In the genomic region with DNA sequence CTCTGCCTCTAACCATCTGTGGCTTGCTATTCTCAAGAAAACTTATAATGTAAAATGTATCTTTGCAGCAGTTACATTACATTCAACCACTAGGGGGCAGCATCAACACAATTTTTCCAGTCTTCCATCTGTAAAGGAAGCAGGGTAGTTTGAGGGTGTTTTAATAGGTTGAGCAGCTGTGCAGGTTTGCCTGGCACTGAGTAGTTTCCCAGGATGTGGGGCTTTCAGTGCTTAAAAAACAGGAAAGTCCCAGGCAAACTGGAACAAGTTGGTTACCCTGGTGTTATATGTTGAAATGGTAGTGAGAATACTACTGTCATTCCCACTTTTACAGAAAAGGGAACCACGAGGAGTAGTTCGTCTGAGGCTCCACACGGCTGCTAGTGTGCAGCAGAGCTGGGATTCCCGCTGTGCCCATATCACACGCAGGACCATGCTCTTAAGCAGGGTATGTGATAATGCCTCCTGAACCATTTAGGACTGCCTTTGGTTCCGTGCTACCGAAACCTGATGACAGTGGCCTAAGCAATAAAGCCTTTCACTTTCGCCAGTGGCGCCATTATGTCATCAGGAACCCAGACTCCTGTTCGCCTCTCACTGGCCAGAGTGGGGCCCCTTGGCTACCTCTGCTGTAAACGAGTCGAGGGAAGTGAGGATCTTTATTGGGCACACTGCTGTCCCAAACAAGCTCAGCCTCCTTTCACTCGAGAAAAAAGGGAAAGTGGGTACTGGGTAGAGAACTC, we compare ENCODE assay signal across 8 cellular contexts.
A peak's percentile ranks its signal among the peaks of the same experiment; 100 is the strongest.
DNase-seq lines count a peak whose midpoint lies in the region; ATAC-seq and TF ChIP-seq lines count a peak whose summit lies in the region.

No MANE protein-coding gene starts in this region.

- H3K9me3 Mint-ChIP-seq in activated CD4-positive, alpha-beta memory T cell treated with anti-CD3 and anti-CD28 coated beads for 36 hours: no peaks in the 10 kb centered on the region
- H3K9me3 Mint-ChIP-seq in nephron: peaks cover 17% of the 10 kb centered on the region

- no peak overlapping the region for H3K27ac ChIP-seq in esophagus squamous epithelium

- peaks cover 44% of the 10 kb centered on the region for H3K4me1 Mint-ChIP-seq in activated CD4-positive, alpha-beta memory T cell treated with anti-CD3 and anti-CD28 coated beads for 36 hours (ENCODE audit: low read depth)
- H3K4me1 Mint-ChIP-seq in nephron: no peaks in the 10 kb centered on the region

- TF ChIP-seq POLR2A in esophagus squamous epithelium (IDR thresholded peaks at IDR 0.05): no peak

- TF ChIP-seq CTCF in esophagus squamous epithelium (IDR thresholded peaks at IDR 0.05): peak; percentile 75 to 87 (median 83)
- TF ChIP-seq CTCF in nephron (IDR thresholded peaks at IDR 0.05; ENCODE audit: unreplicated experiment in 3 of 3): peak; percentile 74 to 88 (median 81)

- no peaks in the 10 kb centered on the region for H3K9me3 ChIP-seq in esophagus squamous epithelium

- H3K4me3 ChIP-seq in esophagus squamous epithelium: no peak overlapping the region

- H3K4me3 Mint-ChIP-seq in activated CD4-positive, alpha-beta memory T cell treated with anti-CD3 and anti-CD28 coated beads for 36 hours: no peak overlapping the region
- H3K4me3 Mint-ChIP-seq in nephron: no peak overlapping the region

- POLR2A ChIA-PET in activated CD4-positive, alpha-beta memory T cell treated with anti-CD3 and anti-CD28 coated beads for 36 hours (lab: Charles Lee): interaction anchor here (0.9 kb wide), 1 partner anchor 8 kb away, joined by 4 read pairs; no protein-coding TSS in a partner anchor

- ATAC-seq in GM19395 (IDR thresholded peaks at IDR 0.05; ENCODE audit: unreplicated experiment) (peak; percentile 87), GM21528 (IDR thresholded peaks at IDR 0.05; ENCODE audit: low FRiP score, unreplicated experiment) (no peak)

- H3K36me3 ChIP-seq in esophagus squamous epithelium: no peaks in the 10 kb centered on the region

- 59 to 64% methylated on average over 6 to 7 of the region's 13 CpGs for WGBS in esophagus squamous epithelium, 2 donors

- no peaks in the 10 kb centered on the region for H3K27me3 Mint-ChIP-seq in activated CD4-positive, alpha-beta memory T cell treated with anti-CD3 and anti-CD28 coated beads for 36 hours
- H3K27me3 Mint-ChIP-seq in nephron (ENCODE audit: low read depth): no peaks in the 10 kb centered on the region

- CTCF ChIA-PET in activated CD4-positive, alpha-beta memory T cell treated with anti-CD3 and anti-CD28 coated beads for 36 hours (lab: Charles Lee): interaction anchor here (0.5 to 9.9 kb wide), 27 partner anchors 8 to 342 kb away, joined by 3 to 200 read pairs (median 5); a partner anchor contains a TSS

- H3K36me3 Mint-ChIP-seq in activated CD4-positive, alpha-beta memory T cell treated with anti-CD3 and anti-CD28 coated beads for 36 hours: no peaks in the 10 kb centered on the region
- H3K36me3 Mint-ChIP-seq in nephron (ENCODE audit: low read depth): peaks cover 12% of the 10 kb centered on the region

- H3K27ac Mint-ChIP-seq in activated CD4-positive, alpha-beta memory T cell treated with anti-CD3 and anti-CD28 coated beads for 36 hours: no peak overlapping the region
- H3K27ac Mint-ChIP-seq in nephron: peak overlapping the region in 1 of 3 experiments; percentile 8

- peaks cover 0 to 21% (median 0%) of the 10 kb centered on the region in 3 donors for H3K4me1 ChIP-seq in esophagus squamous epithelium

- intact Hi-C loops in activated CD4-positive, alpha-beta memory T cell treated with anti-CD3 and anti-CD28 coated beads for 36 hours (cut with micrococcal nuclease): loop anchor here (1.0 to 10.0 kb wide), 3 partner anchors 149 to 571 kb away; a partner anchor contains a TSS
- intact Hi-C loops in esophagus squamous epithelium (cut with DNase I): loop anchor here (10.0 kb wide), 1 partner anchor 261 kb away; no protein-coding TSS in a partner anchor

- H3K27me3 ChIP-seq in esophagus squamous epithelium: no peaks in the 10 kb centered on the region

- peak; percentile 45 for DNase-seq in CMK (ENCODE audit: low read depth)
- DNase-seq in HT1080 (ENCODE audit: low read depth): peak; percentile 88
- peak; percentile 90 for DNase-seq in NCI-H82 (lab: John Stamatoyannopoulos, UW)
- DNase-seq in activated CD4-positive, alpha-beta memory T cell treated with anti-CD3 and anti-CD28 coated beads for 36 hours: peak; percentile 56
- DNase-seq in esophagus squamous epithelium (lab: John Stamatoyannopoulos, UW): no peak
